ENCODE assay signal across 10 cellular contexts in genomic region chr16:81703177-81704155, GRCh38.
A peak's percentile ranks its signal among the peaks of the same experiment; 100 is the strongest.
DNase-seq lines count a peak whose midpoint lies in the region; ATAC-seq and TF ChIP-seq lines count a peak whose summit lies in the region.
"Had no signal": no experiment of that assay in that cellular context is flagged by ENCODE, and none has a peak within 500 bp of the region (broad histone marks: within the 10 kb centered on the region; RNA-seq: fewer than 3 reads in every experiment).

No MANE protein-coding gene starts in this region.

- peaks cover 70% of the 10 kb centered on the region for H3K36me3 Mint-ChIP-seq in activated T-cell treated with anti-CD3 and anti-CD28 coated beads, Interleukin-2, amount 50 U/mL, for 24 hours (ENCODE audit: low read depth)
- peaks cover 15% of the 10 kb centered on the region for H3K36me3 Mint-ChIP-seq in activated CD8-positive, alpha-beta T cell treated with anti-CD3 and anti-CD28 coated beads for 36 hours (ENCODE audit: low read depth)

- 78 to 80% methylated on average over 25 to 27 of the region's 27 CpGs for WGBS in lower leg skin, 2 donors

- no peaks in the 10 kb centered on the region for H3K27me3 Mint-ChIP-seq in activated T-cell treated with anti-CD3 and anti-CD28 coated beads, Interleukin-2, amount 50 U/mL, for 24 hours
- no peaks in the 10 kb centered on the region for H3K27me3 Mint-ChIP-seq in activated CD8-positive, alpha-beta T cell treated with anti-CD3 and anti-CD28 coated beads for 36 hours
- H3K27me3 Mint-ChIP-seq: activated B cell treated with CpG ODN at 0.5 μM for 24 hours had no signal

- intact Hi-C loops in activated CD8-positive, alpha-beta T cell treated with anti-CD3 and anti-CD28 coated beads for 36 hours (cut with micrococcal nuclease), result no loop called here
- intact Hi-C loops in lower leg skin (cut with DNase I; ENCODE audit: low total_unique reads), result loop anchor here (10.0 kb wide), 1 partner anchor 309 kb away; no protein-coding TSS in a partner anchor

- H3K4me3 Mint-ChIP-seq in activated T-cell treated with anti-CD3 and anti-CD28 coated beads, Interleukin-2, amount 50 U/mL, for 24 hours, result no peak overlapping the region
- no peak overlapping the region for H3K4me3 Mint-ChIP-seq in activated CD8-positive, alpha-beta T cell treated with anti-CD3 and anti-CD28 coated beads for 36 hours
- H3K4me3 Mint-ChIP-seq: activated B cell treated with CpG ODN at 0.5 μM for 24 hours had no signal

- TF ChIP-seq CTCF in activated CD8-positive, alpha-beta T cell treated with anti-CD3 and anti-CD28 coated beads for 36 hours (IDR thresholded peaks at IDR 0.05), result no peak
- no peak for TF ChIP-seq CTCF in lower leg skin (IDR thresholded peaks at IDR 0.05)

- POLR2A ChIA-PET in activated CD8-positive, alpha-beta T cell treated with anti-CD3 and anti-CD28 coated beads for 36 hours (lab: Charles Lee), result no interaction called here

- no peaks in the 10 kb centered on the region for H3K9me3 Mint-ChIP-seq in activated T-cell treated with anti-CD3 and anti-CD28 coated beads, Interleukin-2, amount 50 U/mL, for 24 hours
- H3K9me3 Mint-ChIP-seq in activated CD8-positive, alpha-beta T cell treated with anti-CD3 and anti-CD28 coated beads for 36 hours, result no peaks in the 10 kb centered on the region
- H3K9me3 Mint-ChIP-seq: activated B cell treated with CpG ODN at 0.5 μM for 24 hours had no signal

- DNase-seq in activated T-cell treated with anti-CD3 and anti-CD28 coated beads, Interleukin-2, amount 50 U/mL, for 24 hours, result no peak
- DNase-seq in activated T-cell treated with anti-CD3 and anti-CD28 coated beads, Interleukin-2, amount 50 U/mL, for 48 hours, result no peak
- DNase-seq in activated CD8-positive, alpha-beta T cell treated with anti-CD3 and anti-CD28 coated beads for 36 hours, result peak; percentile 39
- DNase-seq in iris pigment epithelial cell (ENCODE audit: low read depth) (peak; percentile 96), stromal cell of bone marrow (ENCODE audit: low read depth) (peak; percentile 60), DMS79 (lab: John Stamatoyannopoulos, UW) (no peak), DMS153 (lab: John Stamatoyannopoulos, UW) (no peak), lower leg skin (ENCODE audit: low spot score in 2 of 2) (no peak)
- DNase-seq: activated B cell treated with CpG ODN at 0.5 μM for 24 hours, NCI-H1092 had no signal

- peak; percentile 69 for ATAC-seq in activated CD8-positive, alpha-beta T cell treated with anti-CD3 and anti-CD28 coated beads for 36 hours

- peak overlapping the region; percentile 74 for H3K27ac Mint-ChIP-seq in activated T-cell treated with anti-CD3 and anti-CD28 coated beads, Interleukin-2, amount 50 U/mL, for 24 hours
- H3K27ac Mint-ChIP-seq in activated CD8-positive, alpha-beta T cell treated with anti-CD3 and anti-CD28 coated beads for 36 hours, result peak overlapping the region; percentile 54
- H3K27ac Mint-ChIP-seq: activated B cell treated with CpG ODN at 0.5 μM for 24 hours had no signal

- H3K4me3 ChIP-seq in lower leg skin (ENCODE audit: low read depth, poor library complexity, severe bottlenecking), result no peak overlapping the region

- CTCF ChIA-PET in activated CD8-positive, alpha-beta T cell treated with anti-CD3 and anti-CD28 coated beads for 36 hours (lab: Charles Lee), result no interaction called here

- TF ChIP-seq POLR2A in lower leg skin (IDR thresholded peaks at IDR 0.05), result no peak

- peaks cover 2% of the 10 kb centered on the region for H3K4me1 Mint-ChIP-seq in activated T-cell treated with anti-CD3 and anti-CD28 coated beads, Interleukin-2, amount 50 U/mL, for 24 hours (ENCODE audit: low read depth)
- peaks cover 2% of the 10 kb centered on the region for H3K4me1 Mint-ChIP-seq in activated CD8-positive, alpha-beta T cell treated with anti-CD3 and anti-CD28 coated beads for 36 hours (ENCODE audit: low read depth)
- H3K4me1 Mint-ChIP-seq: activated B cell treated with CpG ODN at 0.5 μM for 24 hours had no signal

Comparison
In these comparisons a context has a peak if more than half of its experiments do, and no peak if none do; other contexts are left out.
1. DNase-seq: peak in activated CD8-positive, alpha-beta T cell treated with anti-CD3 and anti-CD28 coated beads for 36 hours (single experiment), iris pigment epithelial cell (single experiment) and stromal cell of bone marrow (single experiment); none in activated T-cell treated with anti-CD3 and anti-CD28 coated beads, Interleukin-2, amount 50 U/mL, for 24 hours (single experiment), activated T-cell treated with anti-CD3 and anti-CD28 coated beads, Interleukin-2, amount 50 U/mL, for 48 hours (0 of 2), DMS79 (single experiment), DMS153 (single experiment) and lower leg skin (0 of 2).